In genomic region chr16:23950898-23951297, GRCh38 we compare ENCODE assay signal across 10 cellular contexts.
DNase-seq lines count a peak whose midpoint lies in the region; ATAC-seq and TF ChIP-seq lines count a peak whose summit lies in the region.
"Had no signal": no experiment of that assay in that cellular context is flagged by ENCODE, and none has a peak within 500 bp of the region (broad histone marks: within the 10 kb centered on the region; RNA-seq: fewer than 3 reads in every experiment).

No MANE protein-coding gene starts in this region.

- peak overlapping the region; percentile 97 for H3K27ac Mint-ChIP-seq in activated naive CD4-positive, alpha-beta T cell treated with anti-CD3 and anti-CD28 coated beads, Interleukin-2, amount 50 U/mL, for 24 hours
- H3K27ac Mint-ChIP-seq in natural killer cell treated with Interleukin-12 subunit alpha and Interleukin-12 subunit beta and Interleukin-15 and Interleukin-18, amount 100 ng/mL, for 72 hours, result peak overlapping the region; percentile 46 to 89
- H3K27ac Mint-ChIP-seq: endodermal cell, type B pancreatic cell had no signal

- peak overlapping the region; percentile 81 for H3K4me3 Mint-ChIP-seq in activated naive CD4-positive, alpha-beta T cell treated with anti-CD3 and anti-CD28 coated beads, Interleukin-2, amount 50 U/mL, for 24 hours
- peak overlapping the region; percentile 76 for H3K4me3 Mint-ChIP-seq in natural killer cell treated with Interleukin-12 subunit alpha and Interleukin-12 subunit beta and Interleukin-15 and Interleukin-18, amount 100 ng/mL, for 72 hours
- H3K4me3 Mint-ChIP-seq: endodermal cell, type B pancreatic cell had no signal

- peak; percentile 19 to 31 for DNase-seq in activated CD4-positive, alpha-beta T cell treated with anti-CD3 and anti-CD28 coated beads for 4 hours
- DNase-seq in activated CD4-positive, alpha-beta T cell treated with anti-CD3 and anti-CD28 coated beads, Interleukin-2, amount 50 U/mL, for 4 hours, result no peak
- DNase-seq in natural killer cell treated with Interleukin-12 subunit alpha and Interleukin-12 subunit beta and Interleukin-15 and Interleukin-18, amount 100 ng/mL, for 72 hours (ENCODE audit: low spot score), result no peak
- no peak for DNase-seq in AG08396 (ENCODE audit: low spot score)
- DNase-seq in 8988T, result no peak
- no peak for DNase-seq in testis
- DNase-seq: endodermal cell had no signal

- H3K9me3 Mint-ChIP-seq in activated naive CD4-positive, alpha-beta T cell treated with anti-CD3 and anti-CD28 coated beads, Interleukin-2, amount 50 U/mL, for 24 hours, result no peaks in the 10 kb centered on the region
- no peaks in the 10 kb centered on the region for H3K9me3 Mint-ChIP-seq in natural killer cell treated with Interleukin-12 subunit alpha and Interleukin-12 subunit beta and Interleukin-15 and Interleukin-18, amount 100 ng/mL, for 72 hours
- H3K9me3 Mint-ChIP-seq: endodermal cell, type B pancreatic cell had no signal

- no peak for TF ChIP-seq POLR2A in testis (IDR thresholded peaks at IDR 0.05)

- 67 to 71% methylated on average over 7 of the region's 7 CpGs for WGBS in testis, 2 donors

- H3K9me3 ChIP-seq in KOPT-K1 (ENCODE audit: insufficient read depth, low read length, poor library complexity, severe bottlenecking) (no peaks in the 10 kb centered on the region), testis (no peaks in the 10 kb centered on the region)

- H3K27me3 ChIP-seq in testis, result no peaks in the 10 kb centered on the region

- peaks cover 3% of the 10 kb centered on the region for H3K36me3 Mint-ChIP-seq in activated naive CD4-positive, alpha-beta T cell treated with anti-CD3 and anti-CD28 coated beads, Interleukin-2, amount 50 U/mL, for 24 hours
- no peaks in the 10 kb centered on the region for H3K36me3 Mint-ChIP-seq in natural killer cell treated with Interleukin-12 subunit alpha and Interleukin-12 subunit beta and Interleukin-15 and Interleukin-18, amount 100 ng/mL, for 72 hours
- H3K36me3 Mint-ChIP-seq: type B pancreatic cell had no signal

- ATAC-seq in natural killer cell treated with Interleukin-12 subunit alpha and Interleukin-12 subunit beta and Interleukin-15 and Interleukin-18, amount 100 ng/mL, for 72 hours, result peak in 1 of 2 donors; percentile 35

- no peak overlapping the region for H3K4me3 ChIP-seq in testis

- peaks cover 7% of the 10 kb centered on the region for H3K4me1 ChIP-seq in testis

- H3K27ac ChIP-seq in KOPT-K1 (ENCODE audit: low read depth, low read length, poor library complexity, severe bottlenecking) (peak overlapping the region; percentile 94), testis (no peak overlapping the region)

- no peaks in the 10 kb centered on the region for H3K27me3 Mint-ChIP-seq in activated naive CD4-positive, alpha-beta T cell treated with anti-CD3 and anti-CD28 coated beads, Interleukin-2, amount 50 U/mL, for 24 hours
- H3K27me3 Mint-ChIP-seq in natural killer cell treated with Interleukin-12 subunit alpha and Interleukin-12 subunit beta and Interleukin-15 and Interleukin-18, amount 100 ng/mL, for 72 hours, result no peaks in the 10 kb centered on the region

- H3K36me3 ChIP-seq in KOPT-K1 (ENCODE audit: insufficient read depth, low read length) (no peaks in the 10 kb centered on the region), testis (ENCODE audit: low read depth, missing control alignments) (no peaks in the 10 kb centered on the region)

- peaks cover 95% of the 10 kb centered on the region for H3K4me1 Mint-ChIP-seq in activated naive CD4-positive, alpha-beta T cell treated with anti-CD3 and anti-CD28 coated beads, Interleukin-2, amount 50 U/mL, for 24 hours
- peaks cover 64 to 69% of the 10 kb centered on the region in 2 donors for H3K4me1 Mint-ChIP-seq in natural killer cell treated with Interleukin-12 subunit alpha and Interleukin-12 subunit beta and Interleukin-15 and Interleukin-18, amount 100 ng/mL, for 72 hours (ENCODE audit: low read depth in 2 of 2)

- intact Hi-C loops in testis (cut with DNase I; ENCODE audit: low total_unique reads), result no loop called here

- no peak for TF ChIP-seq CTCF in testis (IDR thresholded peaks at IDR 0.05)

Comparison
In these comparisons a context has a peak if more than half of its experiments do, and no peak if none do; other contexts are left out.
1. DNase-seq: peak in activated CD4-positive, alpha-beta T cell treated with anti-CD3 and anti-CD28 coated beads for 4 hours (2 of 2); none in activated CD4-positive, alpha-beta T cell treated with anti-CD3 and anti-CD28 coated beads, Interleukin-2, amount 50 U/mL, for 4 hours (0 of 2), natural killer cell treated with Interleukin-12 subunit alpha and Interleukin-12 subunit beta and Interleukin-15 and Interleukin-18, amount 100 ng/mL, for 72 hours (single experiment), AG08396 (single experiment), 8988T (single experiment) and testis (single experiment).